ENCODE assay signal across 8 cellular contexts in genomic region chr10:27099916-27100799, GRCh38. TPM values are rescaled to one million over a fixed set of nuclear protein-coding genes. Genes with fewer than 3 reads are reported as not detected.
A peak's percentile ranks its signal among the peaks of the same experiment; 100 is the strongest.
DNase-seq lines count a peak whose midpoint lies in the region; ATAC-seq, FAIRE-seq and TF ChIP-seq lines count a peak whose summit lies in the region.

TSS of gene ANKRD26 (minus strand) at chr10:27100494. CDS start at chr10:27100326, 168 bp downstream.

- peaks cover 3% of the 10 kb centered on the region for H3K27me3 Mint-ChIP-seq in type B pancreatic cell

- H3K27me3 ChIP-seq in adrenal gland = no peaks in the 10 kb centered on the region
- H3K27me3 ChIP-seq in heart right ventricle = no peaks in the 10 kb centered on the region

- H3K27ac ChIP-seq in adrenal gland (peak within 1 kb of the TSS; percentile 67 to 91 (median 87)), heart right ventricle (peak within 1 kb of the TSS; percentile 85 to 96 (median 92))

- no peaks in the 10 kb centered on the region for H3K36me3 ChIP-seq in adrenal gland (replicated peaks in 1 of 2)
- peaks cover 0 to 8% (median 0%) of the 10 kb centered on the region in 9 donors for H3K36me3 ChIP-seq in heart right ventricle

- H3K4me1 ChIP-seq in adrenal gland (replicated peaks in 1 of 2) (peaks cover 7 to 14% of the 10 kb centered on the region in 2 donors), heart right ventricle (peaks cover 3 to 22% (median 15%) of the 10 kb centered on the region in 9 donors)

- 0 to 1% (median 0%) methylated on average over 37 to 65 of the region's 65 CpGs for WGBS in adrenal gland, 4 donors
- 0% methylated on average over 65 of the region's 65 CpGs for WGBS in heart right ventricle, 2 donors

- ATAC-seq in HG02798 (IDR thresholded peaks at IDR 0.05; ENCODE audit: poor library complexity, unreplicated experiment) (peak; percentile 80), heart right ventricle (peak; percentile 94 to 98 (median 96))

- no peak for TF ChIP-seq CTCF in adrenal gland (IDR thresholded peaks at IDR 0.05)
- peak in 3 of 9 donors; percentile 18 to 26 (median 24) for TF ChIP-seq CTCF in heart right ventricle (IDR thresholded peaks at IDR 0.05)
- TF ChIP-seq CTCF in type B pancreatic cell (conservative IDR thresholded peaks at IDR 0.05) = no peak

- H3K27ac Mint-ChIP-seq in type B pancreatic cell = peak within 1 kb of the TSS; percentile 98

- peak within 1 kb of the TSS; percentile 94 for H3K4me3 Mint-ChIP-seq in type B pancreatic cell

- peak; percentile 73 for TF ChIP-seq POLR2A in GM12891 (IDR thresholded peaks at IDR 0.05; ENCODE audit: low read depth, low read length)
- peak; percentile 46 to 94 for TF ChIP-seq POLR2A in adrenal gland (IDR thresholded peaks at IDR 0.05)

- intact Hi-C loops in adrenal gland (cut with DNase I) = no loop called here
- intact Hi-C loops in heart right ventricle (cut with DNase I) = loop anchor here in 2 of 10 donors (5.0 kb wide), 1 partner anchor 57 kb away; the partner anchor contains the start of gene MASTL (in 2 of the 2)

- H3K9me3 ChIP-seq in adrenal gland (replicated peaks in 1 of 3) = no peaks in the 10 kb centered on the region
- no peaks in the 10 kb centered on the region for H3K9me3 ChIP-seq in heart right ventricle

- H3K9me3 Mint-ChIP-seq in type B pancreatic cell = no peaks in the 10 kb centered on the region

- H3K4me3 ChIP-seq in adrenal gland (peak within 1 kb of the TSS; percentile 13 to 73 (median 47)), heart right ventricle (peak within 1 kb of the TSS; percentile 72 to 87 (median 76))

- peak; percentile 82 for DNase-seq in GM12891 (ENCODE audit: insufficient read length, low spot score)
- DNase-seq in NCI-H1436 (lab: John Stamatoyannopoulos, UW) = peak; percentile 97
- peak; percentile 92 for DNase-seq in SW480 (ENCODE audit: low spot score)
- DNase-seq in adrenal gland = peak; percentile 98 to 100 (median 98)
- peak; percentile 97 to 99 for DNase-seq in heart right ventricle
- peak; percentile 98 for DNase-seq in pons (ENCODE audit: low spot score)
- DNase-seq in type B pancreatic cell (ENCODE audit: extremely low spot score, unreplicated experiment) = peak; percentile 98

- peaks cover 13% of the 10 kb centered on the region for H3K4me1 Mint-ChIP-seq in type B pancreatic cell (ENCODE audit: unreplicated experiment)

- peaks cover 4% of the 10 kb centered on the region for H3K36me3 Mint-ChIP-seq in type B pancreatic cell

- FAIRE-seq in GM12891 (lab: Jason Lieb, UNC) = peak; percentile 99

TF ChIP-seq in GM12891, 5 proteins besides CTCF, POLR2A, EP300 and RAD21:
- TF ChIP-seq TAF1 (IDR thresholded peaks at IDR 0.05; ENCODE audit: low read depth, low read length) = peak; percentile 47; the same call in 1 of the 2 replicates
- peak; percentile 79 for TF ChIP-seq POLR2AphosphoS5 (IDR thresholded peaks at IDR 0.05; ENCODE audit: low read depth, low read length)
- TF ChIP-seq PAX5 (IDR thresholded peaks at IDR 0.05; ENCODE audit: insufficient read depth, low read length, severe bottlenecking) = no peak
- TF ChIP-seq POU2F2 (IDR thresholded peaks at IDR 0.05; ENCODE audit: low read depth, low read length) = peak; percentile 54; the same call in 1 of the 2 replicates
TF ChIP-seq in GM12891: peak in this region for 3.

RNA-seq across cellular contexts. Expression of gene ANKRD26, which starts in this region (rescaled TPM):
- polyA plus RNA-seq in GM12891 (2012; ENCODE audit: low read depth, missing spikeins) = 4.1 TPM
- 10 to 100 TPM in 2 of 8 donors, 1 to 10 TPM in 6; 1.7 to 11.6 (median 6.1) TPM for total RNA-seq in adrenal gland
- polyA plus RNA-seq in adrenal gland = 1 to 10 TPM; 3.4 to 7.6 (median 3.8) TPM
- 10 to 100 TPM in 7 of 10 donors, 1 to 10 TPM in 3; 8.2 to 12.2 (median 10.8) TPM for total RNA-seq in heart right ventricle
- 10 to 100 TPM in 1 of 2 donors, 1 to 10 TPM in 1; 1.9 to 10.3 TPM for polyA plus RNA-seq in heart right ventricle
- 8.6 and 14.0 TPM in 2 replicates for total RNA-seq in type B pancreatic cell (ENCODE audit: low replicate concordance)

Comparison
In these comparisons a context has a peak if more than half of its experiments do, and no peak if none do; other contexts are left out.
1. Peak in every context shown above with its lines: DNase-seq, ATAC-seq, H3K4me3 ChIP-seq and H3K27ac ChIP-seq.